9 cellular contexts compared by ENCODE assay signal in the genomic region with DNA sequence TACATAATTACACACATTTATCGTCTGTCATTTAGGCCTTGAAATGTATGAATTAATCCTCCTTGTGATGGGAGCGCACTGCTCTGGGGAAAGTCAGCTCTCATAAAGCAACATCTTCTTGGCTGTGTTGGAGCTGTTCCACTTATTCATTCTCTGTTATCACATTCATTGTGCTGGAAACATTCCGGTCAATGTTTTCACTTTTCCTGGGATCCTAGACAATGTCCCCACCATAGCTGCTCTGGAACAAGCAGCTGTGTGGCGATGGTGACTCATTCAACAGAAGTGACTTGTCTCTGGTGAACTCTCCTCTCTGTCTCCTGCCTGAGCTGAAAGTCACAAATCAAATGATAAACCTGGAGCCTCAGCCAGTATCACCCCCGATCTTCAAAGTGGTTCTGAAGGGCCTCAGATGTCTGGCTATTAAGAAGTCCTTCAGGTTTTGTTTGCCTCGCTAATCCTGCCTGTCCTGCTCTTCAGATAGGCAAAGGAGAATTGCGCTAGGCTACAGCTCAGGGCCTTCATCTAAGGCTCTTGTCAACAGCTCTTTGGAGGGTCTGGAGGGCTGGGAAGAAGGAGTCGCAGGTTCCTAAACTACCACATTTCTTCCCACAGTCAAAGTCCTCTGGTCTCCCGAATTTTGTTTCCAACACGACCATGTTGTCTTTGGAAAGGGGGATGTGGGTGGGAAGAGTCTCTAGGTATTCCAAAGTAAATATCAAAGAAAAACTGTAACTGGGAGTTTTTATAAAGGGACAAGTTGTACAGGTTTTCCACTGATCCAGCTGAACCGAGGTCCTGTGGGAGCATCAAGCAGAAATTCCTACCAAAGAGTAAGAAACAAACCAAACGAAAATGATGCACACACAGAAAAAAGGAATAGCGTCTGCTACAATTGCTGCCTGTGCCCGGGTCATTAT. TPM values are rescaled to one million over a fixed set of nuclear protein-coding genes. Genes with fewer than 3 reads are reported as not detected.
DNase-seq lines count a peak whose midpoint lies in the region; ATAC-seq, FAIRE-seq and TF ChIP-seq lines count a peak whose summit lies in the region.
"Had no signal": no experiment of that assay in that cellular context is flagged by ENCODE, and none has a peak within 500 bp of the region (broad histone marks: within the 10 kb centered on the region; RNA-seq: fewer than 3 reads in every experiment).

No MANE protein-coding gene starts in this region.

- H3K27ac ChIP-seq in skin epidermis, result peak overlapping the region in 13 of 21 experiments; percentile 3 to 91 (median 46)

- POLR2A ChIA-PET in activated CD4-positive, alpha-beta T cell treated with anti-CD3 and anti-CD28 coated beads for 36 hours (lab: Charles Lee), result interaction anchor here (1.0 to 2.4 kb wide), 3 partner anchors 9 to 30 kb away, joined by 3 to 7 read pairs (median 5); a partner anchor contains a TSS
- POLR2A ChIA-PET in activated CD4-positive, alpha-beta memory T cell treated with anti-CD3 and anti-CD28 coated beads, Interleukin-2, amount 10 ng/mL, durations not matched to agents 7 days and 5 days (lab: Charles Lee), result interaction anchor here (1.9 to 11.3 kb wide), 6 partner anchors 9 to 53 kb away, joined by 5 to 206 read pairs (median 102); a partner anchor contains a TSS

- H3K4me1 Mint-ChIP-seq in activated CD4-positive, alpha-beta T cell treated with anti-CD3 and anti-CD28 coated beads for 36 hours, result peaks cover 59% of the 10 kb centered on the region
- H3K4me1 Mint-ChIP-seq in activated CD4-positive, alpha-beta memory T cell treated with anti-CD3 and anti-CD28 coated beads, Interleukin-2, amount 10 ng/mL, durations not matched to agents 7 days and 5 days, result peaks cover 62% of the 10 kb centered on the region

- peak; percentile 49 for DNase-seq in activated CD4-positive, alpha-beta T cell treated with anti-CD3 and anti-CD28 coated beads for 36 hours
- no peak for DNase-seq in activated CD4-positive, alpha-beta T cell treated with anti-CD3 and anti-CD28 coated beads for 1 hour
- DNase-seq in activated CD4-positive, alpha-beta memory T cell treated with anti-CD3 and anti-CD28 coated beads, Interleukin-2, amount 10 ng/mL, durations not matched to agents 7 days and 5 days, result no peak
- DNase-seq in Right ventricle myocardium superior (no peak), GM13976 (ENCODE audit: low spot score) (no peak), iPS-NIHi7 (ENCODE audit: extremely low spot score) (no peak), urothelium cell line (ENCODE audit: low spot score) (no peak)
- DNase-seq: upper lobe of right lung had no signal

- FAIRE-seq in urothelium cell line (lab: Jason Lieb, UNC), result no peak

- H3K4me3 Mint-ChIP-seq in activated CD4-positive, alpha-beta T cell treated with anti-CD3 and anti-CD28 coated beads for 36 hours, result no peak overlapping the region
- H3K4me3 Mint-ChIP-seq in activated CD4-positive, alpha-beta memory T cell treated with anti-CD3 and anti-CD28 coated beads, Interleukin-2, amount 10 ng/mL, durations not matched to agents 7 days and 5 days, result no peak overlapping the region

- CTCF ChIA-PET in activated CD4-positive, alpha-beta T cell treated with anti-CD3 and anti-CD28 coated beads for 36 hours (lab: Charles Lee), result interaction anchor here (0.7 to 1.9 kb wide), 4 partner anchors 9 to 103 kb away, joined by 3 to 9 read pairs (median 6); no protein-coding TSS in a partner anchor
- CTCF ChIA-PET in activated CD4-positive, alpha-beta memory T cell treated with anti-CD3 and anti-CD28 coated beads, Interleukin-2, amount 10 ng/mL, durations not matched to agents 7 days and 5 days (lab: Charles Lee), result interaction anchor here (0.9 to 2.4 kb wide), 4 partner anchors 9 to 26 kb away, joined by 3 to 9 read pairs (median 4); no protein-coding TSS in a partner anchor

- H3K4me3 ChIP-seq in skin epidermis, result no peak overlapping the region
- H3K4me3 ChIP-seq: upper lobe of right lung had no signal

- peak overlapping the region; percentile 61 for H3K27ac Mint-ChIP-seq in activated CD4-positive, alpha-beta T cell treated with anti-CD3 and anti-CD28 coated beads for 36 hours
- H3K27ac Mint-ChIP-seq in activated CD4-positive, alpha-beta memory T cell treated with anti-CD3 and anti-CD28 coated beads, Interleukin-2, amount 10 ng/mL, durations not matched to agents 7 days and 5 days, result peak overlapping the region; percentile 64

- intact Hi-C loops in activated CD4-positive, alpha-beta T cell treated with anti-CD3 and anti-CD28 coated beads for 36 hours (cut with DNase I, micrococcal nuclease), result loop anchor here (5.0 kb wide), 4 partner anchors 68 to 897 kb away; no protein-coding TSS in a partner anchor
- intact Hi-C loops in Right ventricle myocardium superior (cut with DNase I), result no loop called here

- H3K36me3 Mint-ChIP-seq in activated CD4-positive, alpha-beta T cell treated with anti-CD3 and anti-CD28 coated beads for 36 hours (ENCODE audit: low read depth), result peaks cover under 1% of the 10 kb centered on the region
- H3K36me3 Mint-ChIP-seq in activated CD4-positive, alpha-beta memory T cell treated with anti-CD3 and anti-CD28 coated beads, Interleukin-2, amount 10 ng/mL, durations not matched to agents 7 days and 5 days (ENCODE audit: low read depth), result peaks cover 7% of the 10 kb centered on the region

- peak; percentile 27 for ATAC-seq in activated CD4-positive, alpha-beta T cell treated with anti-CD3 and anti-CD28 coated beads for 36 hours
- ATAC-seq in Right ventricle myocardium superior (ENCODE audit: poor library complexity), result peak; percentile 78

- in situ Hi-C loops in GM13976 (cut with MboI; ENCODE audit: low sequenced_read_pairs, unreplicated experiment), result no loop called here

- no peaks in the 10 kb centered on the region for H3K27me3 Mint-ChIP-seq in activated CD4-positive, alpha-beta T cell treated with anti-CD3 and anti-CD28 coated beads for 36 hours
- no peaks in the 10 kb centered on the region for H3K27me3 Mint-ChIP-seq in activated CD4-positive, alpha-beta memory T cell treated with anti-CD3 and anti-CD28 coated beads, Interleukin-2, amount 10 ng/mL, durations not matched to agents 7 days and 5 days

- peaks cover under 1% of the 10 kb centered on the region for H3K9me3 Mint-ChIP-seq in activated CD4-positive, alpha-beta T cell treated with anti-CD3 and anti-CD28 coated beads for 36 hours (ENCODE audit: low read depth)
- H3K9me3 Mint-ChIP-seq in activated CD4-positive, alpha-beta memory T cell treated with anti-CD3 and anti-CD28 coated beads, Interleukin-2, amount 10 ng/mL, durations not matched to agents 7 days and 5 days, result peaks cover 2% of the 10 kb centered on the region

- TF ChIP-seq CTCF in GM13976 (IDR thresholded peaks at IDR 0.05; ENCODE audit: borderline replicate concordance, control extremely low read depth, extremely low read depth, insufficient read depth, missing control alignments), result no peak

RNA-seq across cellular contexts. Expression of a gene that starts 29.3 kb away (rescaled TPM):
- 100 to 1,000 TPM; 107 to 114 TPM for total RNA-seq in activated CD4-positive, alpha-beta T cell treated with anti-CD3 and anti-CD28 coated beads for 36 hours
- 100 to 1,000 TPM; 220 to 228 TPM for total RNA-seq in activated CD4-positive, alpha-beta memory T cell treated with anti-CD3 and anti-CD28 coated beads, Interleukin-2, amount 10 ng/mL, durations not matched to agents 7 days and 5 days
- total RNA-seq in Right ventricle myocardium superior, result 60.2 TPM
